18 cellular contexts compared by ENCODE assay signal in genomic region chr3:52181543-52181942, GRCh38. TPM values are rescaled to one million over a fixed set of nuclear protein-coding genes. Genes with fewer than 3 reads are reported as not detected.
DNase-seq lines count a peak whose midpoint lies in the region; TF ChIP-seq lines count a peak whose summit lies in the region.
"Had no signal": no experiment of that assay in that cellular context is flagged by ENCODE, and none has a peak within 500 bp of the region (broad histone marks: within the 10 kb centered on the region; RNA-seq: fewer than 3 reads in every experiment).

No MANE protein-coding gene starts in this region.

- no peak for TF ChIP-seq POLR2A in Peyer's patch (IDR thresholded peaks at IDR 0.05)

- H3K9me3 ChIP-seq in WERI-Rb-1 (ENCODE audit: severe bottlenecking) (no peaks in the 10 kb centered on the region), Peyer's patch (no peaks in the 10 kb centered on the region)
- H3K9me3 ChIP-seq: esophagus squamous epithelium, mucosa of descending colon had no signal

- POLR2A ChIA-PET in RWPE1 (lab: Yijun Ruan, JAX; ENCODE audit: low non-redundant PET), result interaction anchor here (0.6 kb wide), 1 partner anchor 125 kb away, joined by 3 read pairs; no protein-coding TSS in a partner anchor

- H3K4me3 ChIP-seq in fibroblast of mammary gland (ENCODE audit: control insufficient read depth, low read depth, low read length) (no peak overlapping the region), WERI-Rb-1 (ENCODE audit: low read depth, low read length) (no peak overlapping the region), Peyer's patch (no peak overlapping the region)
- H3K4me3 ChIP-seq: coronary artery, esophagus squamous epithelium, GM12878, mucosa of descending colon had no signal

- CTCF ChIA-PET in RWPE1 (lab: Yijun Ruan, JAX), result no interaction called here

- peak; percentile 27 for DNase-seq in GM04503 (ENCODE audit: low read depth)
- no peak for DNase-seq in RWPE1 (ENCODE audit: low spot score)
- DNase-seq in fibroblast of mammary gland (ENCODE audit: low read depth), result peak; percentile 63
- peak; percentile 37 for DNase-seq in posterior vena cava (ENCODE audit: low spot score)
- no peak for DNase-seq in WERI-Rb-1
- no peak for DNase-seq in middle frontal gyrus (ENCODE audit: extremely low spot score, low spot score)
- DNase-seq in Peyer's patch, result no peak
- DNase-seq: activated CD4-positive, alpha-beta T cell treated with anti-CD3 and anti-CD28 coated beads, Interleukin-2, amount 10 ng/mL, durations not matched to agents 24 days and 14 days; activated naive CD8-positive, alpha-beta T cell treated with anti-CD3 and anti-CD28 coated beads, Interleukin-2, amount 50 U/mL, for 24 hours; activated T-cell treated with anti-CD3 and anti-CD28 coated beads, Interleukin-2, amount 50 U/mL, for 24 hours; DMS79 treated with DMSO at 0.1 percent for 48 hours; esophagus squamous epithelium; mucosa of descending colon; SIG-M5; substantia nigra had no signal

- intact Hi-C loops in posterior vena cava (cut with DNase I), result no loop called here

- H3K27ac ChIP-seq in RWPE1 (peak overlapping the region; percentile 67), WERI-Rb-1 (no peak overlapping the region), Peyer's patch (peak overlapping the region in 1 of 4 donors; percentile 43)
- H3K27ac ChIP-seq: C4-2B, coronary artery, esophagus squamous epithelium had no signal

- H3K27me3 ChIP-seq in WERI-Rb-1 (ENCODE audit: insufficient read depth, low read depth, severe bottlenecking) (no peaks in the 10 kb centered on the region), Peyer's patch (no peaks in the 10 kb centered on the region)
- H3K27me3 ChIP-seq: esophagus squamous epithelium had no signal

- no peaks in the 10 kb centered on the region for H3K36me3 ChIP-seq in WERI-Rb-1
- no peaks in the 10 kb centered on the region for H3K36me3 ChIP-seq in Peyer's patch
- H3K36me3 ChIP-seq: esophagus squamous epithelium had no signal

- no peaks in the 10 kb centered on the region for H3K4me1 ChIP-seq in Peyer's patch

- TF ChIP-seq CTCF in RWPE1 (conservative IDR thresholded peaks at IDR 0.05; ENCODE audit: low read depth) (no peak), fibroblast of mammary gland (conservative IDR thresholded peaks at IDR 0.05; ENCODE audit: control insufficient read depth, insufficient read depth, low read depth, low read length) (no peak), WERI-Rb-1 (IDR thresholded peaks at IDR 0.05; ENCODE audit: low read depth, low read length) (no peak), Peyer's patch (IDR thresholded peaks at IDR 0.05) (no peak)

RNA-seq across cellular contexts. Expression of gene ALAS1, which starts 16.4 kb away (rescaled TPM):
- total RNA-seq in posterior vena cava (10 to 100 TPM; 28.5 to 31.4 TPM), Peyer's patch (10 to 100 TPM; 73.3 to 92.8 (median 89.8) TPM)

RNA-seq across cellular contexts. Expression of gene POC1A, which starts 27.3 kb away (rescaled TPM):
- 1 to 10 TPM; 1.7 to 1.9 TPM for total RNA-seq in posterior vena cava
- total RNA-seq in Peyer's patch, result 1 to 10 TPM; 3.4 to 9.3 (median 6.5) TPM

RNA-seq across cellular contexts. Expression of gene TLR9, which starts 43.9 kb away (rescaled TPM):
- under 1 TPM; 0.46 to 0.52 TPM for total RNA-seq in posterior vena cava
- total RNA-seq in Peyer's patch, result 1 to 10 TPM in 1 of 4 donors, under 1 TPM in 1, not detected in 2; 0.27 to 1.7 TPM
- total RNA-seq: esophagus squamous epithelium had no signal

RNA-seq across cellular contexts. Expression of gene TWF2, which starts 57.4 kb away (rescaled TPM):
- total RNA-seq in posterior vena cava (10 to 100 TPM; 40.0 to 51.0 TPM), Peyer's patch (10 to 100 TPM; 46.2 to 68.8 (median 59.3) TPM)

Comparison
In these comparisons a context has a peak if more than half of its experiments do, and no peak if none do; other contexts are left out.
1. DNase-seq: peak in GM04503 (single experiment), fibroblast of mammary gland (single experiment) and posterior vena cava (single experiment); none in RWPE1 (single experiment), WERI-Rb-1 (single experiment), middle frontal gyrus (single experiment) and Peyer's patch (0 of 3).